Comparison of ENCODE assay signal across 1 cellular context in the genomic region with DNA sequence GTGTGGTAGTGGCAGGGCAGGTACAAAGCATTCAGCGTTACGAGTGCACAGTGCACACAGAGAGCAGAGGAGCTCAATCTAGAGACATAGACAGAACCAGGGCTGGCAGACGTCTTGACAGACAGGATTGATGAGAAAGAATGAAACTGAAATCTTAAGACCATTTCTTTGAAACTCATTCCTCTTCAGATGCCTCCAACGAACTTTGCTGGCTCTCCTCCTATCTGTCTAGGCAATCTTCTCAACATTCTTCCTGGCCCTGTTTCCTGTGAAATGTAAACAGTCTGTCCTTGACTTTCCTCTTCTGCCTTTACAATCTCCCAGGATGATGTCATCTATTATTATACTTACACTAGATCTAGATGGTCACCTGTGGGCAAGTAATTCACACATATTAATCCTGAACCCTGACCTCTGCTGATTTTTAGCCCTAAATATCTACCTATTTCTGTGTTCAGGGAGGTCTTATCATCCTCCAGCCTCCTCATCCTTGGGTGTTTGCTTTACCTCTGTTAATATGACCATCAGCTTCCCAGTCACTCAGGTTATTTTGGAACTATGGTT.
TF ChIP-seq lines count a peak whose summit lies in the region.

No MANE protein-coding gene starts in this region.

TF ChIP-seq in A549, 52 proteins besides CTCF, POLR2A, EP300 and RAD21 (continued from another document):
- TF ChIP-seq, protein P1, sequence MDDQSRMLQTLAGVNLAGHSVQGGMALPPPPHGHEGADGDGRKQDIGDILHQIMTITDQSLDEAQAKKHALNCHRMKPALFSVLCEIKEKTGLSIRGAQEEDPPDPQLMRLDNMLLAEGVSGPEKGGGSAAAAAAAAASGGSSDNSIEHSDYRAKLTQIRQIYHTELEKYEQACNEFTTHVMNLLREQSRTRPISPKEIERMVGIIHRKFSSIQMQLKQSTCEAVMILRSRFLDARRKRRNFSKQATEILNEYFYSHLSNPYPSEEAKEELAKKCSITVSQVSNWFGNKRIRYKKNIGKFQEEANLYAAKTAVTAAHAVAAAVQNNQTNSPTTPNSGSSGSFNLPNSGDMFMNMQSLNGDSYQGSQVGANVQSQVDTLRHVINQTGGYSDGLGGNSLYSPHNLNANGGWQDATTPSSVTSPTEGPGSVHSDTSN (IDR thresholded peaks at IDR 0.05), result no peak
- no peak for TF ChIP-seq SREBF2 (IDR thresholded peaks at IDR 0.05)
- TF ChIP-seq POLR2AphosphoS2 (conservative IDR thresholded peaks at IDR 0.05; ENCODE audit: low read length), result no peak
